In genomic region chr7:29607259-29607658, GRCh38 we compare ENCODE assay signal across 1 cellular context.
TF ChIP-seq lines count a peak whose summit lies in the region.

No MANE protein-coding gene starts in this region.

TF ChIP-seq in SK-N-SH treated with all-trans-retinoic acid at 6 μM for 48 hours, 23 proteins besides CTCF, POLR2A, EP300 and RAD21 (continued from another document):
- TF ChIP-seq, protein P1, sequence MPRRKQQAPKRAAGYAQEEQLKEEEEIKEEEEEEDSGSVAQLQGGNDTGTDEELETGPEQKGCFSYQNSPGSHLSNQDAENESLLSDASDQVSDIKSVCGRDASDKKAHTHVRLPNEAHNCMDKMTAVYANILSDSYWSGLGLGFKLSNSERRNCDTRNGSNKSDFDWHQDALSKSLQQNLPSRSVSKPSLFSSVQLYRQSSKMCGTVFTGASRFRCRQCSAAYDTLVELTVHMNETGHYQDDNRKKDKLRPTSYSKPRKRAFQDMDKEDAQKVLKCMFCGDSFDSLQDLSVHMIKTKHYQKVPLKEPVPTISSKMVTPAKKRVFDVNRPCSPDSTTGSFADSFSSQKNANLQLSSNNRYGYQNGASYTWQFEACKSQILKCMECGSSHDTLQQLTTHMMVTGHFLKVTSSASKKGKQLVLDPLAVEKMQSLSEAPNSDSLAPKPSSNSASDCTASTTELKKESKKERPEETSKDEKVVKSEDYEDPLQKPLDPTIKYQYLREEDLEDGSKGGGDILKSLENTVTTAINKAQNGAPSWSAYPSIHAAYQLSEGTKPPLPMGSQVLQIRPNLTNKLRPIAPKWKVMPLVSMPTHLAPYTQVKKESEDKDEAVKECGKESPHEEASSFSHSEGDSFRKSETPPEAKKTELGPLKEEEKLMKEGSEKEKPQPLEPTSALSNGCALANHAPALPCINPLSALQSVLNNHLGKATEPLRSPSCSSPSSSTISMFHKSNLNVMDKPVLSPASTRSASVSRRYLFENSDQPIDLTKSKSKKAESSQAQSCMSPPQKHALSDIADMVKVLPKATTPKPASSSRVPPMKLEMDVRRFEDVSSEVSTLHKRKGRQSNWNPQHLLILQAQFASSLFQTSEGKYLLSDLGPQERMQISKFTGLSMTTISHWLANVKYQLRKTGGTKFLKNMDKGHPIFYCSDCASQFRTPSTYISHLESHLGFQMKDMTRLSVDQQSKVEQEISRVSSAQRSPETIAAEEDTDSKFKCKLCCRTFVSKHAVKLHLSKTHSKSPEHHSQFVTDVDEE (CRISPR knock-in tag; IDR thresholded peaks at IDR 0.05), result no peak
- TF ChIP-seq ARNTL (CRISPR knock-in tag; IDR thresholded peaks at IDR 0.05; ENCODE audit: borderline replicate concordance, low read depth) (no peak), BACH2 (CRISPR knock-in tag; IDR thresholded peaks at IDR 0.05; ENCODE audit: borderline replicate concordance) (no peak)
TF ChIP-seq in SK-N-SH treated with all-trans-retinoic acid at 6 μM for 48 hours: peak in this region for 0.
